8 cellular contexts compared by ENCODE assay signal in the genomic region with DNA sequence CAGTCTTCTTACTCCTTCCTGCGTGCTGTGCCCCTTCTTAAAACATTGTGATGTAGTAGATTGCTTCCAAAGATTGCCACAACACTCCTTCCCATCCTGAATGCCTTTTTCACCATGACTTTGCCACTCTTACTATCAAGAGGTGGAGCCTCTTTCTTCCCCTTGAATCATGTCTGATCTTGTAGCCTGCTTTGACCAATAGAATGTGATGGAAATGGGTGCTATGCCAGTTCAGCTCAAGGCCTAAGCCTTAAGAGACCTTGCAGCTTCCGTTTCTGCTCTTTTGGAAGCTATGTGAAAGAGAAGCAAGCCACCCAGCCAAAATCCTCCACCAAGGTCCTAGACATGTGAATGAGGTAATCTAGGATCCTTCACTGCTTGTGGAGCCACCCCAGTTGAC.
"Had no signal": no experiment of that assay in that cellular context is flagged by ENCODE, and none has a peak within 500 bp of the region (broad histone marks: within the 10 kb centered on the region; RNA-seq: fewer than 3 reads in every experiment).

No MANE protein-coding gene starts in this region.

- H3K4me1 Mint-ChIP-seq: GM23338, H9 had no signal

- H3K4me3 Mint-ChIP-seq: GM23338, H9 had no signal

- H3K27ac Mint-ChIP-seq: GM23338, H9 had no signal

- H3K4me3 ChIP-seq: GM23338, K562 had no signal

- H2AFZ ChIP-seq: GM23338 had no signal

- DNase-seq: H9, HCEC 1CT, IMR-90 had no signal

- ATAC-seq: GM23338, K562 had no signal

- H3K4me2 ChIP-seq: GM23338 had no signal

- FAIRE-seq: H1, H54, HTR-8/SVneo, K562 had no signal
